20 cellular contexts compared by ENCODE assay signal in genomic region chr12:6306599-6307220, GRCh38. TPM values are rescaled to one million over a fixed set of nuclear protein-coding genes. Genes with fewer than 3 reads are reported as not detected.
A peak's percentile ranks its signal among the peaks of the same experiment; 100 is the strongest.
DNase-seq lines count a peak whose midpoint lies in the region; ATAC-seq and TF ChIP-seq lines count a peak whose summit lies in the region.
"Had no signal": no experiment of that assay in that cellular context is flagged by ENCODE, and none has a peak within 500 bp of the region (broad histone marks: within the 10 kb centered on the region; RNA-seq: fewer than 3 reads in every experiment).

No MANE protein-coding gene starts in this region.

- H3K79me1 ChIP-seq in trophoblast cell (ENCODE audit: low read length): peaks cover 12% of the 10 kb centered on the region

- no peaks in the 10 kb centered on the region for H3K9me3 ChIP-seq in PC-9 (ENCODE audit: insufficient read depth, low read depth)
- no peaks in the 10 kb centered on the region for H3K9me3 ChIP-seq in trophoblast cell (ENCODE audit: insufficient read depth, low read depth, low read length)
- H3K9me3 ChIP-seq in naive thymus-derived CD4-positive, alpha-beta T cell (ENCODE audit: control insufficient read depth in 2 of 3, low read length in 3 of 3): no peaks in the 10 kb centered on the region
- H3K9me3 ChIP-seq: A549 had no signal

- H4K8ac ChIP-seq in trophoblast cell (ENCODE audit: low read depth, low read length): no peak overlapping the region

- H2BK120ac ChIP-seq in trophoblast cell (ENCODE audit: insufficient read depth, low read length, poor library complexity): peak overlapping the region; percentile 2

- H4K12ac ChIP-seq in trophoblast cell (ENCODE audit: low read depth, low read length): no peak overlapping the region

- H2AK5ac ChIP-seq in trophoblast cell (ENCODE audit: low read length): no peak overlapping the region

- no peak overlapping the region for H3K9ac ChIP-seq in trophoblast cell (ENCODE audit: low read length)

- no peak overlapping the region for H3K4me3 ChIP-seq in PC-9
- H3K4me3 ChIP-seq in epithelial cell of esophagus (ENCODE audit: low read length): no peak overlapping the region
- H3K4me3 ChIP-seq in trophoblast cell (ENCODE audit: low read depth, low read length): no peak overlapping the region
- H3K4me3 ChIP-seq in naive thymus-derived CD4-positive, alpha-beta T cell (ENCODE audit: low read length): no peak overlapping the region
- H3K4me3 ChIP-seq: A549 had no signal

- H3K4me1 ChIP-seq in PC-9 (replicated peaks; ENCODE audit: insufficient read depth) (peaks cover 34% of the 10 kb centered on the region), trophoblast cell (ENCODE audit: control insufficient read depth in 1 of 2, insufficient read depth in 2 of 2, low read length in 2 of 2) (peaks cover 26 to 42% of the 10 kb centered on the region in 2 experiments)
- H3K4me1 ChIP-seq in naive thymus-derived CD4-positive, alpha-beta T cell (ENCODE audit: control insufficient read depth in 2 of 2, insufficient read depth in 2 of 2, low read length in 2 of 2): no peaks in the 10 kb centered on the region
- H3K4me1 ChIP-seq: A549 had no signal

- peak overlapping the region; percentile 18 for H3K14ac ChIP-seq in trophoblast cell (ENCODE audit: low read length)

- H3K27me3 ChIP-seq in PC-9 (ENCODE audit: insufficient read depth, low read depth) (no peaks in the 10 kb centered on the region), trophoblast cell (ENCODE audit: insufficient read depth, low read length) (no peaks in the 10 kb centered on the region)
- H3K27me3 ChIP-seq in naive thymus-derived CD4-positive, alpha-beta T cell (ENCODE audit: control insufficient read depth in 2 of 2, insufficient read depth in 2 of 2, low read length in 2 of 2): peaks cover 0 to 7% of the 10 kb centered on the region in 2 donors

- H3K79me2 ChIP-seq in PC-9 (ENCODE audit: low read depth) (peaks cover 10% of the 10 kb centered on the region), trophoblast cell (ENCODE audit: control insufficient read depth, insufficient read depth, low read length, poor library complexity) (no peaks in the 10 kb centered on the region)

- H3K36me3 Mint-ChIP-seq in naive thymus-derived CD4-positive, alpha-beta T cell: no peaks in the 10 kb centered on the region

- H3K27ac Mint-ChIP-seq in naive thymus-derived CD4-positive, alpha-beta T cell: no peak overlapping the region
- H3K27ac Mint-ChIP-seq: CD8-positive, alpha-beta memory T cell; HFFc6 had no signal

- no peaks in the 10 kb centered on the region for H4K20me1 ChIP-seq in PC-9 (ENCODE audit: insufficient read depth)

- peak overlapping the region; percentile 10 for H2BK12ac ChIP-seq in trophoblast cell (ENCODE audit: low read length)

- intact Hi-C loops in PC-9 (cut with micrococcal nuclease; ENCODE audit: unreplicated experiment): no loop called here
- intact Hi-C loops in naive thymus-derived CD4-positive, alpha-beta T cell (cut with micrococcal nuclease): no loop called here

- H2BK5ac ChIP-seq in trophoblast cell (ENCODE audit: low read depth, low read length, poor library complexity): peak overlapping the region; percentile 2

- H3K27ac ChIP-seq in 22Rv1 (peak overlapping the region; percentile 7; the same call in 1 of the 2 replicates), PC-9 (no peak overlapping the region), trophoblast cell (ENCODE audit: low read depth, low read length) (peak overlapping the region; percentile 30)
- no peak overlapping the region for H3K27ac ChIP-seq in naive thymus-derived CD4-positive, alpha-beta T cell (ENCODE audit: low read depth, low read length)
- H3K27ac ChIP-seq: A549 had no signal

- H3K36me3 ChIP-seq in PC-9 (ENCODE audit: low read depth) (no peaks in the 10 kb centered on the region), trophoblast cell (ENCODE audit: control insufficient read depth in 1 of 2, insufficient read depth in 2 of 2, low read length in 2 of 2) (no peaks in the 10 kb centered on the region)
- H3K36me3 ChIP-seq in naive thymus-derived CD4-positive, alpha-beta T cell (ENCODE audit: control insufficient read depth in 2 of 3, insufficient read depth in 3 of 3, low read length in 3 of 3): no peaks in the 10 kb centered on the region

- WGBS in trophoblast cell (ENCODE audit: extremely low coverage, insufficient coverage, insufficient read length): no CpG with 5 or more reads among the region's 11 CpGs

- H3K18ac ChIP-seq in trophoblast cell (ENCODE audit: low read length): no peak overlapping the region

- H4K91ac ChIP-seq in trophoblast cell (ENCODE audit: low read depth, low read length): peak overlapping the region; percentile 33

- H2AFZ ChIP-seq in PC-9: no peak overlapping the region
- H2AFZ ChIP-seq in trophoblast cell (ENCODE audit: insufficient read depth, low read length, poor library complexity): no peak overlapping the region

- peaks cover 0 to 4% (median 0%) of the 10 kb centered on the region in 7 donors for H3K4me1 Mint-ChIP-seq in naive thymus-derived CD4-positive, alpha-beta T cell
- H3K4me1 Mint-ChIP-seq: CD8-positive, alpha-beta memory T cell had no signal

- ATAC-seq in naive thymus-derived CD4-positive, alpha-beta T cell: no peak
- ATAC-seq: A549 had no signal

- DNase-seq in PC-9 (peak; percentile 52 to 69), epithelial cell of esophagus (ENCODE audit: low read depth) (peak; percentile 36), trophoblast cell (peak; percentile 48 to 76), iPS-NIHi7 (ENCODE audit: extremely low spot score) (no peak), AG08395 (ENCODE audit: low spot score) (no peak)
- DNase-seq in stimulated activated CD8-positive, alpha-beta memory T cell treated with anti-CD3 and anti-CD28 coated beads, Interleukin-4, amount 100 ng/mL, for 48 hours: no peak
- DNase-seq in naive thymus-derived CD4-positive, alpha-beta T cell: no peak
- DNase-seq: CD8-positive, alpha-beta memory T cell; DMS79; HFFc6; NCI-H1417 treated with DMSO at 0.1 percent for 48 hours; NCI-H187 treated with DMSO at 0.1 percent for 48 hours; NCI-H2227 treated with DMSO at 0.1 percent for 48 hours; NCI-H510A treated with DMSO at 0.1 percent for 48 hours; NCI-H774; OCI-M1; SHP77 had no signal

- CTCF ChIA-PET in PC-9 (lab: Charles Lee): interaction anchor here (1.3 kb wide), 1 partner anchor 29 kb away, joined by 5 read pairs; no protein-coding TSS in a partner anchor
- CTCF ChIA-PET in naive thymus-derived CD4-positive, alpha-beta T cell (lab: Charles Lee): interaction anchor here (0.7 kb wide), 1 partner anchor 711 kb away, joined by 3 read pairs; no protein-coding TSS in a partner anchor

- H3K4me3 Mint-ChIP-seq in naive thymus-derived CD4-positive, alpha-beta T cell: no peak overlapping the region
- H3K4me3 Mint-ChIP-seq: HFFc6 had no signal

- no peak overlapping the region for H3K4me2 ChIP-seq in PC-9
- H3K4me2 ChIP-seq in trophoblast cell (ENCODE audit: low read length): no peak overlapping the region
- H3K4me2 ChIP-seq: A549 had no signal

- TF ChIP-seq CTCF in 22Rv1 (IDR thresholded peaks at IDR 0.05) (no peak), PC-9 (conservative IDR thresholded peaks at IDR 0.05) (no peak), epithelial cell of esophagus (IDR thresholded peaks at IDR 0.05; ENCODE audit: insufficient read depth, low read depth, low read length, missing control alignments) (no peak)

- BruUV-seq in PC-9 (replicated peaks; lab: Mats Ljungman, UMichigan): no TSS peak

- H3K27me3 Mint-ChIP-seq in naive thymus-derived CD4-positive, alpha-beta T cell: peaks cover 6 to 41% (median 8%) of the 10 kb centered on the region in 5 donors

- H3F3A ChIP-seq in PC-9 (ENCODE audit: insufficient read depth, low read depth): peaks cover 21% of the 10 kb centered on the region

- no peaks in the 10 kb centered on the region for H3K9me3 Mint-ChIP-seq in naive thymus-derived CD4-positive, alpha-beta T cell
- H3K9me3 Mint-ChIP-seq: CD8-positive, alpha-beta memory T cell; HFFc6 had no signal

- no peaks in the 10 kb centered on the region for H3K9me2 ChIP-seq in PC-9 (ENCODE audit: insufficient read depth)

- H3K4ac ChIP-seq in trophoblast cell (ENCODE audit: low read depth, low read length): no peak overlapping the region

- POLR2A ChIA-PET in PC-9 (lab: Charles Lee; ENCODE audit: unreplicated experiment): no interaction called here
- POLR2A ChIA-PET in naive thymus-derived CD4-positive, alpha-beta T cell (lab: Charles Lee): no interaction called here

- H3K23ac ChIP-seq in trophoblast cell (ENCODE audit: low read length): no peak overlapping the region

RNA-seq across cellular contexts. Expression of gene PLEKHG6, which starts 3.8 kb away (rescaled TPM):
- total RNA-seq in PC-9 (2021): 86.5 and 89.9 TPM in 2 replicates
- polyA plus RNA-seq in trophoblast cell (2013): 17.4 and 20.1 TPM in 2 replicates
- not detected for total RNA-seq in naive thymus-derived CD4-positive, alpha-beta T cell
- polyA plus RNA-seq in naive thymus-derived CD4-positive, alpha-beta T cell: 1 to 10 TPM in 1 of 2 donors, under 1 TPM in 1; 0.15 to 1.3 TPM
- total RNA-seq: CD8-positive, alpha-beta memory T cell; HFFc6; RPMI7951 had no signal

RNA-seq across cellular contexts. Expression of gene TNFRSF1A, which starts 35.2 kb away (rescaled TPM):
- 144 and 165 TPM in 2 replicates for total RNA-seq in PC-9 (2021)
- polyA plus RNA-seq in trophoblast cell (2013): 81.0 and 90.7 TPM in 2 replicates
- 10 to 100 TPM; 40.9 to 99.4 (median 67.3) TPM for total RNA-seq in naive thymus-derived CD4-positive, alpha-beta T cell
- polyA plus RNA-seq in naive thymus-derived CD4-positive, alpha-beta T cell: 10 to 100 TPM; 24.1 to 46.3 TPM

Comparison
In these comparisons a context has a peak if more than half of its experiments do, and no peak if none do; other contexts are left out.
1. H3K27ac ChIP-seq: peak in 22Rv1 (single experiment) and trophoblast cell (single experiment); none in PC-9 (single experiment) and naive thymus-derived CD4-positive, alpha-beta T cell (single experiment).
2. DNase-seq: peak in PC-9 (2 of 2), epithelial cell of esophagus (single experiment) and trophoblast cell (2 of 2); none in stimulated activated CD8-positive, alpha-beta memory T cell treated with anti-CD3 and anti-CD28 coated beads, Interleukin-4, amount 100 ng/mL, for 48 hours (single experiment), iPS-NIHi7 (single experiment), AG08395 (single experiment) and naive thymus-derived CD4-positive, alpha-beta T cell (0 of 9).
3. RNA of gene PLEKHG6, which starts 3.8 kb away (total RNA-seq): 86.5 to 89.9 TPM in PC-9; not detected in naive thymus-derived CD4-positive, alpha-beta T cell; every median in the first group is over 10 times any median in the second.